8 cellular contexts compared by ENCODE assay signal in the genomic region with DNA sequence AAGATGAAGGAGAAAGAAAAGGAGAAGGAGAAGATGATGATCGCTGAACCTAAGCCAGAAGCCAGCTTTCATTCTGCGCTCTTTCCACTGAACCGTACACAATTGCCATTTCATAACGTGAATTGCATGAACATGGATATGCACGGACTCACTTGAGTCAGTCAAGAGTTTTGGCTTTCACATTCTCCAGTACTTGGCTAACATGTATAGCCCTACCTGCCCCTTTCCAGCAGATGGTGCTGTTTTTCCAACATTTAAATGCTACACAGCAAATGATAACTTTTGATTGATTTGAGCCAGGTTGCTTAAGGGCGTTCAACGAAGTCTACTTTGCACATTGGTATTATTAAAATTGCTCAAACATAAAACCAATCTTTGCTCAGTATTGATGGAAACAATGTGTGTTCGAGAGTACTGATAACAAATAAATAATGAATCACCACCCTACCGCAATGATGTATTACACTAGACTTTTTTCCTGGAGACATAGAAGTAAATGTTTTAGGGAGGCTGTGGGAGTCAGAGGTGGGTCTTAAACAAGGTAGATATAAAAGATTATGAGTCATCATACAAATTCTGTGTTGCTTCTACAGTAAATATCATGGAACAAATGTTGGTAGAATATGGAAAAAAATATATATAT.
DNase-seq lines count a peak whose midpoint lies in the region; ATAC-seq lines count a peak whose summit lies in the region.

No MANE protein-coding gene starts in this region.

- no peak overlapping the region for H3K27ac Mint-ChIP-seq in stimulated activated naive CD8-positive, alpha-beta T cell treated with anti-CD3 and anti-CD28 coated beads, Interleukin-15, amount 100 ng/mL, for 72 hours

- peak; percentile 47 for DNase-seq in NCI-H2107 treated with DMSO at 0.1 percent for 48 hours (lab: John Stamatoyannopoulos, UW; ENCODE audit: unreplicated experiment)
- DNase-seq in NCI-H2107 (lab: John Stamatoyannopoulos, UW), result no peak
- peak; percentile 68 for DNase-seq in NCI-H69 (lab: John Stamatoyannopoulos, UW)
- peak; percentile 39 for DNase-seq in brain pericyte (ENCODE audit: low read depth, low spot score)
- DNase-seq in islet precursor cell, result peak; percentile 66
- DNase-seq in stimulated activated naive CD8-positive, alpha-beta T cell treated with anti-CD3 and anti-CD28 coated beads, Interleukin-15, amount 100 ng/mL, for 72 hours, result peak in 1 of 2 donors; percentile 0

- H3K4me1 Mint-ChIP-seq in stimulated activated naive CD8-positive, alpha-beta T cell treated with anti-CD3 and anti-CD28 coated beads, Interleukin-15, amount 100 ng/mL, for 72 hours, result no peaks in the 10 kb centered on the region

- H3K27me3 Mint-ChIP-seq in stimulated activated naive CD8-positive, alpha-beta T cell treated with anti-CD3 and anti-CD28 coated beads, Interleukin-15, amount 100 ng/mL, for 72 hours, result no peaks in the 10 kb centered on the region

- ATAC-seq in GM19467 (IDR thresholded peaks at IDR 0.05; ENCODE audit: unreplicated experiment), result peak; percentile 87
- peak; percentile 95 for ATAC-seq in HG03520 (IDR thresholded peaks at IDR 0.05; ENCODE audit: unreplicated experiment)
- peak; percentile 71 for ATAC-seq in stimulated activated naive CD8-positive, alpha-beta T cell treated with anti-CD3 and anti-CD28 coated beads, Interleukin-15, amount 100 ng/mL, for 72 hours

- H3K9me3 Mint-ChIP-seq in stimulated activated naive CD8-positive, alpha-beta T cell treated with anti-CD3 and anti-CD28 coated beads, Interleukin-15, amount 100 ng/mL, for 72 hours, result no peaks in the 10 kb centered on the region

- no peak overlapping the region for H3K4me3 Mint-ChIP-seq in stimulated activated naive CD8-positive, alpha-beta T cell treated with anti-CD3 and anti-CD28 coated beads, Interleukin-15, amount 100 ng/mL, for 72 hours
